ENCODE assay signal across 24 cellular contexts in genomic region chr19:4363571-4364304, GRCh38. TPM values are rescaled to one million over a fixed set of nuclear protein-coding genes. Genes with fewer than 3 reads are reported as not detected.
DNase-seq lines count a peak whose midpoint lies in the region; ATAC-seq, FAIRE-seq and TF ChIP-seq lines count a peak whose summit lies in the region.
"Had no signal": no experiment of that assay in that cellular context is flagged by ENCODE, and none has a peak within 500 bp of the region (broad histone marks: within the 10 kb centered on the region; RNA-seq: fewer than 3 reads in every experiment).

No MANE protein-coding gene starts in this region.

- H3K9ac ChIP-seq in neural progenitor cell = no peak overlapping the region

- H3K36me3 ChIP-seq in neural progenitor cell = no peaks in the 10 kb centered on the region

- 0 out of 2 replicates have a peak, but pooled peaks have one; percentile 6 for TF ChIP-seq POLR2A in GM12891 (IDR thresholded peaks at IDR 0.05; ENCODE audit: low read depth, low read length)

- H3K27ac Mint-ChIP-seq in activated CD4-positive, alpha-beta T cell treated with anti-CD3 and anti-CD28 coated beads, Interleukin-2, amount 10 ng/mL, durations not matched to agents 7 days and 5 days = peak overlapping the region; percentile 60
- H3K27ac Mint-ChIP-seq in chondrocyte (ENCODE audit: unreplicated experiment) (no peak overlapping the region), neural progenitor cell (peak overlapping the region; percentile 72)
- H3K27ac Mint-ChIP-seq: activated T-helper 2 cell treated with anti-CD3 and anti-CD28 coated beads, Interferon-gamma antibody, Interleukin-2, Interleukin-4, amounts not matched to agents 10 μg/mL and 5 μg/mL and 100 μg/mL, durations not matched to agents 14 hours and 24 hours and 36 hours; CD4-positive, CD25-positive, alpha-beta regulatory T cell; nephron; WTC11 had no signal

- no peak overlapping the region for H3K4me3 ChIP-seq in neural progenitor cell
- H3K4me3 ChIP-seq: mucosa of descending colon, SJSA1, thoracic aorta, vagina had no signal

- no peaks in the 10 kb centered on the region for H3K9me3 Mint-ChIP-seq in activated CD4-positive, alpha-beta T cell treated with anti-CD3 and anti-CD28 coated beads, Interleukin-2, amount 10 ng/mL, durations not matched to agents 7 days and 5 days
- H3K9me3 Mint-ChIP-seq in chondrocyte (ENCODE audit: low read depth) = no peaks in the 10 kb centered on the region
- H3K9me3 Mint-ChIP-seq in neural progenitor cell = no peaks in the 10 kb centered on the region
- H3K9me3 Mint-ChIP-seq: activated T-helper 2 cell treated with anti-CD3 and anti-CD28 coated beads, Interferon-gamma antibody, Interleukin-2, Interleukin-4, amounts not matched to agents 10 μg/mL and 5 μg/mL and 100 μg/mL, durations not matched to agents 14 hours and 24 hours and 36 hours; CD4-positive, CD25-positive, alpha-beta regulatory T cell; nephron; WTC11 had no signal

- CTCF ChIA-PET in activated CD4-positive, alpha-beta T cell treated with anti-CD3 and anti-CD28 coated beads, Interleukin-2, amount 10 ng/mL, durations not matched to agents 7 days and 5 days (lab: Charles Lee) = interaction anchor here (0.6 to 2.4 kb wide), 3 partner anchors 11 to 1450 kb away, joined by 4 to 14 read pairs (median 9); partner anchors contain the start of gene SH3GL1

- ATAC-seq in GM19328 (IDR thresholded peaks at IDR 0.05; ENCODE audit: unreplicated experiment) (no peak), GM21717 (IDR thresholded peaks at IDR 0.05; ENCODE audit: unreplicated experiment) (no peak)
- no peak for ATAC-seq in activated CD4-positive, CD25-positive, alpha-beta regulatory T cell treated with anti-CD3 and anti-CD28 coated beads, Interleukin-2, amount 50 U/mL, for 24 hours
- ATAC-seq: sciatic nerve had no signal

- H3F3A ChIP-seq in neural progenitor cell (ENCODE audit: low read depth) = peaks cover 45% of the 10 kb centered on the region

- no peak overlapping the region for H3K27ac ChIP-seq in neural progenitor cell
- H3K27ac ChIP-seq: brain microvascular endothelial cell, SJSA1, thoracic aorta, vagina had no signal

- no peak overlapping the region for H3K4me3 Mint-ChIP-seq in activated CD4-positive, alpha-beta T cell treated with anti-CD3 and anti-CD28 coated beads, Interleukin-2, amount 10 ng/mL, durations not matched to agents 7 days and 5 days
- H3K4me3 Mint-ChIP-seq in chondrocyte (ENCODE audit: unreplicated experiment) (no peak overlapping the region), neural progenitor cell (no peak overlapping the region)
- H3K4me3 Mint-ChIP-seq: CD4-positive, CD25-positive, alpha-beta regulatory T cell; nephron; WTC11 had no signal

- TF ChIP-seq CTCF in chondrocyte (IDR thresholded peaks at IDR 0.05) = no peak
- TF ChIP-seq CTCF in neural progenitor cell (IDR thresholded peaks at IDR 0.05) = no peak

- H3K4me1 Mint-ChIP-seq in activated CD4-positive, alpha-beta T cell treated with anti-CD3 and anti-CD28 coated beads, Interleukin-2, amount 10 ng/mL, durations not matched to agents 7 days and 5 days = peaks cover 26% of the 10 kb centered on the region
- H3K4me1 Mint-ChIP-seq in chondrocyte (ENCODE audit: low read depth) = peaks cover 17% of the 10 kb centered on the region
- H3K4me1 Mint-ChIP-seq in neural progenitor cell = peaks cover 16% of the 10 kb centered on the region

- no peaks in the 10 kb centered on the region for H3K27me3 ChIP-seq in neural progenitor cell
- H3K27me3 ChIP-seq: brain microvascular endothelial cell, SJSA1, vagina had no signal

- peaks cover 15% of the 10 kb centered on the region for H3K79me2 ChIP-seq in neural progenitor cell (ENCODE audit: low read depth)

- no peak for FAIRE-seq in GM12891 (lab: Jason Lieb, UNC)
- FAIRE-seq: H54 had no signal

- no peaks in the 10 kb centered on the region for H3K9me3 ChIP-seq in neural progenitor cell (ENCODE audit: low read depth)
- H3K9me3 ChIP-seq: mucosa of descending colon, SJSA1, thoracic aorta, vagina had no signal

- DNase-seq in activated CD4-positive, alpha-beta T cell treated with anti-CD3 and anti-CD28 coated beads, Interleukin-2, amount 10 ng/mL, durations not matched to agents 7 days and 5 days = no peak
- DNase-seq in activated CD4-positive, alpha-beta T cell treated with anti-CD3 and anti-CD28 coated beads for 1 hour = no peak
- DNase-seq in GM12891 (ENCODE audit: insufficient read length, low spot score) (no peak), chondrocyte (ENCODE audit: low spot score) (peak; percentile 87), neural progenitor cell (ENCODE audit: low spot score) (no peak)
- DNase-seq: activated CD4-positive, alpha-beta T cell treated with anti-CD3 and anti-CD28 coated beads, Interleukin-2, amount 50 U/mL, for 4 hours; brain microvascular endothelial cell; CD4-positive, CD25-positive, alpha-beta regulatory T cell; NCI-H1092 treated with DMSO at 0.1 percent for 48 hours; NCI-H2029; stimulated activated CD4-positive, alpha-beta T cell treated with anti-CD3 and anti-CD28 coated beads, Interleukin-4, amount 100 ng/mL, for 24 hours; stimulated activated naive CD4-positive, alpha-beta T cell had no signal

- H3K36me3 Mint-ChIP-seq in activated CD4-positive, alpha-beta T cell treated with anti-CD3 and anti-CD28 coated beads, Interleukin-2, amount 10 ng/mL, durations not matched to agents 7 days and 5 days (ENCODE audit: low read depth) = peaks cover 30% of the 10 kb centered on the region
- peaks cover 5% of the 10 kb centered on the region for H3K36me3 Mint-ChIP-seq in chondrocyte (ENCODE audit: low read depth)
- peaks cover 4% of the 10 kb centered on the region for H3K36me3 Mint-ChIP-seq in neural progenitor cell

- no peak overlapping the region for H2AFZ ChIP-seq in neural progenitor cell (replicated peaks)

- no peaks in the 10 kb centered on the region for H3K27me3 Mint-ChIP-seq in activated CD4-positive, alpha-beta T cell treated with anti-CD3 and anti-CD28 coated beads, Interleukin-2, amount 10 ng/mL, durations not matched to agents 7 days and 5 days
- no peaks in the 10 kb centered on the region for H3K27me3 Mint-ChIP-seq in chondrocyte (ENCODE audit: low read depth)
- peaks cover 10% of the 10 kb centered on the region for H3K27me3 Mint-ChIP-seq in neural progenitor cell (ENCODE audit: insufficient read depth, low read depth)
- H3K27me3 Mint-ChIP-seq: CD4-positive, CD25-positive, alpha-beta regulatory T cell had no signal

- peaks cover 35% of the 10 kb centered on the region for H4K20me1 ChIP-seq in neural progenitor cell (ENCODE audit: low read depth)

- no peak overlapping the region for H3K4me2 ChIP-seq in neural progenitor cell

- POLR2A ChIA-PET in activated CD4-positive, alpha-beta T cell treated with anti-CD3 and anti-CD28 coated beads, Interleukin-2, amount 10 ng/mL, durations not matched to agents 7 days and 5 days (lab: Charles Lee) = no interaction called here

- H3K4me1 ChIP-seq in neural progenitor cell = peaks cover 8% of the 10 kb centered on the region
- H3K4me1 ChIP-seq: SJSA1 had no signal

TF ChIP-seq in GM12891, 5 proteins besides CTCF, POLR2A, EP300 and RAD21:
- TF ChIP-seq POU2F2 (IDR thresholded peaks at IDR 0.05; ENCODE audit: low read depth, low read length) = no peak
- no peak for TF ChIP-seq TAF1 (IDR thresholded peaks at IDR 0.05; ENCODE audit: low read depth, low read length)
- TF ChIP-seq SPI1 (IDR thresholded peaks at IDR 0.05; ENCODE audit: low read depth, low read length) = no peak
- no peak for TF ChIP-seq PAX5 (IDR thresholded peaks at IDR 0.05; ENCODE audit: insufficient read depth, low read length, severe bottlenecking)
- TF ChIP-seq POLR2AphosphoS5 (IDR thresholded peaks at IDR 0.05; ENCODE audit: low read depth, low read length) = no peak

RNA-seq across cellular contexts. Expression of gene MPND, which starts 20.4 kb away (rescaled TPM):
- total RNA-seq in activated CD4-positive, alpha-beta T cell treated with anti-CD3 and anti-CD28 coated beads, Interleukin-2, amount 10 ng/mL, durations not matched to agents 7 days and 5 days = 10 to 100 TPM; 21.2 to 28.1 TPM
- polyA plus RNA-seq in GM12891 (2012; ENCODE audit: low read depth, missing spikeins) = 14.6 TPM
- 13.6 to 14.9 TPM (median 14.1 TPM) in 3 replicates for total RNA-seq in chondrocyte
- total RNA-seq in neural progenitor cell (ENCODE audit: low replicate concordance) = 10.6 and 30.4 TPM in 2 replicates

RNA-seq across cellular contexts. Expression of gene STAP2, which starts 25.1 kb away (rescaled TPM):
- 10 to 100 TPM; 10.4 to 11.9 TPM for total RNA-seq in activated CD4-positive, alpha-beta T cell treated with anti-CD3 and anti-CD28 coated beads, Interleukin-2, amount 10 ng/mL, durations not matched to agents 7 days and 5 days
- 6.7 TPM for polyA plus RNA-seq in GM12891 (2012; ENCODE audit: low read depth, missing spikeins)
- total RNA-seq in chondrocyte (0.85 to 2.0 TPM (median 1.0 TPM) in 3 replicates), neural progenitor cell (ENCODE audit: low replicate concordance) (5.7 and 6.8 TPM in 2 replicates)
- total RNA-seq: thoracic aorta had no signal

RNA-seq across cellular contexts. Expression of gene SH3GL1, which starts 36.6 kb away (rescaled TPM):
- 10 to 100 TPM; 67.7 to 68.2 TPM for total RNA-seq in activated CD4-positive, alpha-beta T cell treated with anti-CD3 and anti-CD28 coated beads, Interleukin-2, amount 10 ng/mL, durations not matched to agents 7 days and 5 days
- 25.7 TPM for polyA plus RNA-seq in GM12891 (2012; ENCODE audit: low read depth, missing spikeins)
- 96.3 to 103 TPM (median 96.6 TPM) in 3 replicates for total RNA-seq in chondrocyte
- 25.3 and 87.0 TPM in 2 replicates for total RNA-seq in neural progenitor cell (ENCODE audit: low replicate concordance)

RNA-seq across cellular contexts. Expression of gene CHAF1A, which starts 38.7 kb away (rescaled TPM):
- total RNA-seq in activated CD4-positive, alpha-beta T cell treated with anti-CD3 and anti-CD28 coated beads, Interleukin-2, amount 10 ng/mL, durations not matched to agents 7 days and 5 days = 10 to 100 TPM; 77.1 to 83.7 TPM
- polyA plus RNA-seq in GM12891 (2012; ENCODE audit: low read depth, missing spikeins) = 21.8 TPM
- total RNA-seq in chondrocyte (6.6 to 20.5 TPM (median 7.1 TPM) in 3 replicates), neural progenitor cell (ENCODE audit: low replicate concordance) (37.5 and 82.1 TPM in 2 replicates)

RNA-seq across cellular contexts. Expression of gene FSD1, which starts 59.3 kb away (rescaled TPM):
- 10 to 100 TPM; 12.7 to 17.2 TPM for total RNA-seq in activated CD4-positive, alpha-beta T cell treated with anti-CD3 and anti-CD28 coated beads, Interleukin-2, amount 10 ng/mL, durations not matched to agents 7 days and 5 days
- 0.87 TPM for polyA plus RNA-seq in GM12891 (2012; ENCODE audit: low read depth, missing spikeins)
- 8.8 to 13.7 TPM (median 11.6 TPM) in 3 replicates for total RNA-seq in chondrocyte
- total RNA-seq in neural progenitor cell (ENCODE audit: low replicate concordance) = 48.3 and 104 TPM in 2 replicates
- total RNA-seq: thoracic aorta had no signal
